In genomic region chr12:6567112-6567680, GRCh38 we compare ENCODE assay signal across 1 cellular context.
TF ChIP-seq lines count a peak whose summit lies in the region.

No MANE protein-coding gene starts in this region.

TF ChIP-seq in HepG2, 621 proteins besides CTCF, POLR2A, EP300 and RAD21:
- TF ChIP-seq BCLAF1 (IDR thresholded peaks at IDR 0.05), result no peak
- no peak for TF ChIP-seq ZNF383 (CRISPR knock-in tag; IDR thresholded peaks at IDR 0.05; ENCODE audit: borderline replicate concordance)
- no peak for TF ChIP-seq ZNF282 (IDR thresholded peaks at IDR 0.05; ENCODE audit: partially characterized antibody)
- TF ChIP-seq ZNF674 (CRISPR knock-in tag; IDR thresholded peaks at IDR 0.05; ENCODE audit: low read depth), result 0 out of 2 replicates have a peak, but pooled peaks have one; percentile 11
- TF ChIP-seq SALL2 (CRISPR knock-in tag; IDR thresholded peaks at IDR 0.05), result peak; percentile 21; the same call in 1 of the 2 replicates
- TF ChIP-seq HNF4A (CRISPR knock-in tag; IDR thresholded peaks at IDR 0.05), result no peak
- TF ChIP-seq CEBPG (CRISPR knock-in tag; IDR thresholded peaks at IDR 0.05), result no peak
- no peak for TF ChIP-seq POLR2G (IDR thresholded peaks at IDR 0.05; ENCODE audit: low read depth, low read length)
- TF ChIP-seq, protein P1, sequence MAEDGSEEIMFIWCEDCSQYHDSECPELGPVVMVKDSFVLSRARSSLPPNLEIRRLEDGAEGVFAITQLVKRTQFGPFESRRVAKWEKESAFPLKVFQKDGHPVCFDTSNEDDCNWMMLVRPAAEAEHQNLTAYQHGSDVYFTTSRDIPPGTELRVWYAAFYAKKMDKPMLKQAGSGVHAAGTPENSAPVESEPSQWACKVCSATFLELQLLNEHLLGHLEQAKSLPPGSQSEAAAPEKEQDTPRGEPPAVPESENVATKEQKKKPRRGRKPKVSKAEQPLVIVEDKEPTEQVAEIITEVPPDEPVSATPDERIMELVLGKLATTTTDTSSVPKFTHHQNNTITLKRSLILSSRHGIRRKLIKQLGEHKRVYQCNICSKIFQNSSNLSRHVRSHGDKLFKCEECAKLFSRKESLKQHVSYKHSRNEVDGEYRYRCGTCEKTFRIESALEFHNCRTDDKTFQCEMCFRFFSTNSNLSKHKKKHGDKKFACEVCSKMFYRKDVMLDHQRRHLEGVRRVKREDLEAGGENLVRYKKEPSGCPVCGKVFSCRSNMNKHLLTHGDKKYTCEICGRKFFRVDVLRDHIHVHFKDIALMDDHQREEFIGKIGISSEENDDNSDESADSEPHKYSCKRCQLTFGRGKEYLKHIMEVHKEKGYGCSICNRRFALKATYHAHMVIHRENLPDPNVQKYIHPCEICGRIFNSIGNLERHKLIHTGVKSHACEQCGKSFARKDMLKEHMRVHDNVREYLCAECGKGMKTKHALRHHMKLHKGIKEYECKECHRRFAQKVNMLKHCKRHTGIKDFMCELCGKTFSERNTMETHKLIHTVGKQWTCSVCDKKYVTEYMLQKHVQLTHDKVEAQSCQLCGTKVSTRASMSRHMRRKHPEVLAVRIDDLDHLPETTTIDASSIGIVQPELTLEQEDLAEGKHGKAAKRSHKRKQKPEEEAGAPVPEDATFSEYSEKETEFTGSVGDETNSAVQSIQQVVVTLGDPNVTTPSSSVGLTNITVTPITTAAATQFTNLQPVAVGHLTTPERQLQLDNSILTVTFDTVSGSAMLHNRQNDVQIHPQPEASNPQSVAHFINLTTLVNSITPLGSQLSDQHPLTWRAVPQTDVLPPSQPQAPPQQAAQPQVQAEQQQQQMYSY (CRISPR knock-in tag; IDR thresholded peaks at IDR 0.05), result peak; percentile 39; the same call in 1 of the 2 replicates
- no peak for TF ChIP-seq ZNF12 (CRISPR knock-in tag; IDR thresholded peaks at IDR 0.05)
- no peak for TF ChIP-seq ZBTB7A (CRISPR knock-in tag; IDR thresholded peaks at IDR 0.05)
